In the genomic region with DNA sequence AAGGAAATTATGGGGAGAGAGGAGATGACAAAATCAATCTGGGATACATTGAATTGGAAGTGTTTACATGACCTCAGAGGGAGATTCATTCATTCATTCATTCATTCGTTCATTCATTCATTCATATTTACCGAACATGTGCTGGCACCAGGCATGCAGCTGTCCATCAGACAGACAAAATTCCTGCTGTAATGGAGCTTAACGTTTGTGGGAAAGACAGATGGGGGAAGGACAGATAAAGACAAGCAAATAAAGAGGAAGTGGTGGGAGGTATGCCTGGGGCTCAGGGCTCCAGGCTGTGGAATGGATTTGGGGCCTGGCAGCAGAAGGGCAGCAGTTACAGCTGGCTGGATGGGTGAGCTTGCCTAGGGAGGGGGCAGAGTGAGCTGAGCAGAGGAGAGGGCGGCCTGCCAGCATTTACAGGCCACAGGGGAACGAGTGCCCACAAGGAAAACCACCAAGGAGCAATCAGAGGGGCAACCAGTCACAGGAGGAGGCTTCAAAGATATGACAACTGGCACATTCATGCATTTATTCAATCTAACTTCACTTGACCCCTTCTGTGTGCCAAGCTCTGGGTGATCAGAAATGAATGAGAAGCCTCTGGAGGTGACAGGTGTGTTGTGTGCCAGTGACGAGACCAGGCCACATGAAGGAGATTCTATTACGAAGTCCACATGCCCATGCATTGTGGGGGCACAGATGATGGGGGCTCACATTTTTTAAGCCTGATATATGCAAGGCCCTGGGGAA, we compare ENCODE assay signal across 13 cellular contexts. TPM values are rescaled to one million over a fixed set of nuclear protein-coding genes. Genes with fewer than 3 reads are reported as not detected.
DNase-seq lines count a peak whose midpoint lies in the region; ATAC-seq and TF ChIP-seq lines count a peak whose summit lies in the region.
"Had no signal": no experiment of that assay in that cellular context is flagged by ENCODE, and none has a peak within 500 bp of the region (broad histone marks: within the 10 kb centered on the region; RNA-seq: fewer than 3 reads in every experiment).

No MANE protein-coding gene starts in this region.

- H3K4me1 ChIP-seq in DND-41 (ENCODE audit: insufficient read depth, low read length) = peaks cover 16% of the 10 kb centered on the region
- H3K4me1 ChIP-seq in upper lobe of right lung = peaks cover 5% of the 10 kb centered on the region
- no peaks in the 10 kb centered on the region for H3K4me1 ChIP-seq in colonic mucosa

- H3K79me2 ChIP-seq in DND-41 (ENCODE audit: insufficient read depth, low read length) = no peaks in the 10 kb centered on the region

- H3K27ac ChIP-seq in DND-41 (ENCODE audit: low read length) (no peak overlapping the region), RWPE1 (peak overlapping the region; percentile 33), upper lobe of right lung (no peak overlapping the region), colonic mucosa (no peak overlapping the region)
- H3K27ac ChIP-seq: HL-60 had no signal

- H3K4me3 ChIP-seq in DND-41 (ENCODE audit: low read depth in 1 of 2, low read length in 2 of 2) = no peak overlapping the region
- no peak overlapping the region for H3K4me3 ChIP-seq in upper lobe of right lung
- no peak overlapping the region for H3K4me3 ChIP-seq in colonic mucosa

- TF ChIP-seq CTCF in DND-41 (IDR thresholded peaks at IDR 0.05; ENCODE audit: borderline replicate concordance, extremely low read depth, low read length, poor library complexity, severe bottlenecking) (no peak), RWPE1 (conservative IDR thresholded peaks at IDR 0.05; ENCODE audit: low read depth) (no peak), upper lobe of right lung (IDR thresholded peaks at IDR 0.05) (no peak), colonic mucosa (IDR thresholded peaks at IDR 0.05) (no peak)

- no peak overlapping the region for H2AFZ ChIP-seq in DND-41 (ENCODE audit: low read depth, low read length)

- in situ Hi-C loops in KBM-7 (cut with MboI; ENCODE audit: low pct_unique_long_range_greater_than_20kb, low sequenced_read_pairs) = no loop called here

- POLR2A ChIA-PET in RWPE1 (lab: Yijun Ruan, JAX; ENCODE audit: low non-redundant PET) = interaction anchor here (0.5 to 1.2 kb wide), 2 partner anchors 73 to 107 kb away, joined by 3 to 4 read pairs; no protein-coding TSS in a partner anchor

- H3K4me2 ChIP-seq in DND-41 (ENCODE audit: insufficient read depth, low read length) = no peak overlapping the region

- CTCF ChIA-PET in RWPE1 (lab: Yijun Ruan, JAX) = interaction anchor here (0.6 to 3.7 kb wide), 13 partner anchors 9 to 165 kb away, joined by 3 to 58 read pairs (median 4); no protein-coding TSS in a partner anchor

- intact Hi-C loops in upper lobe of right lung (cut with DNase I) = no loop called here
- intact Hi-C loops in colonic mucosa (cut with DNase I) = loop anchor here (2.0 kb wide), 1 partner anchor 163 kb away; a partner anchor contains a TSS

- no peaks in the 10 kb centered on the region for H4K20me1 ChIP-seq in DND-41 (ENCODE audit: insufficient read depth, low read length)

- DNase-seq in DND-41 (peak; percentile 30), KBM-7 (peak; percentile 83), RWPE1 (ENCODE audit: low spot score) (no peak), kidney glomerular epithelial cell (lab: John Stamatoyannopoulos, UW) (peak; percentile 81), DMS53 (lab: John Stamatoyannopoulos, UW) (no peak), upper lobe of right lung (no peak), colonic mucosa (no peak)
- DNase-seq: activated CD4-positive, alpha-beta T cell treated with anti-CD3 and anti-CD28 coated beads for 4 hours; activated effector memory CD4-positive, alpha-beta T cell treated with anti-CD3 and anti-CD28 coated beads, Interleukin-2, amount 50 U/mL, for 16 hours; naive B cell; NCI-H2029; stimulated activated CD8-positive, alpha-beta memory T cell treated with anti-CD3 and anti-CD28 coated beads, Interleukin-4, amount 100 ng/mL, for 48 hours had no signal

- H3K9me3 ChIP-seq in DND-41 (ENCODE audit: insufficient read depth, low read length, severe bottlenecking) (no peaks in the 10 kb centered on the region), upper lobe of right lung (no peaks in the 10 kb centered on the region), colonic mucosa (no peaks in the 10 kb centered on the region)

- ATAC-seq in DND-41 (ENCODE audit: insufficient read depth, low read depth) = 0 out of 3 replicates have a peak, but pooled peaks have one; percentile 26
- ATAC-seq in upper lobe of right lung = no peak

- H3K27me3 ChIP-seq in DND-41 (ENCODE audit: insufficient read depth, low read length, poor library complexity) (no peaks in the 10 kb centered on the region), upper lobe of right lung (no peaks in the 10 kb centered on the region), colonic mucosa (no peaks in the 10 kb centered on the region)

- H3K36me3 ChIP-seq in DND-41 (ENCODE audit: insufficient read depth, low read length) = no peaks in the 10 kb centered on the region
- no peaks in the 10 kb centered on the region for H3K36me3 ChIP-seq in upper lobe of right lung
- H3K36me3 ChIP-seq in colonic mucosa = no peaks in the 10 kb centered on the region

- H3K9ac ChIP-seq in DND-41 (ENCODE audit: low read depth, low read length) (no peak overlapping the region), colonic mucosa (ENCODE audit: low read depth in 2 of 2, low read length in 2 of 2) (no peak overlapping the region)

RNA-seq across cellular contexts. Expression of a gene that starts 48.4 kb away (rescaled TPM):
- total RNA-seq in upper lobe of right lung = 73.8 TPM
- 100 to 1,000 TPM; 107 to 165 TPM for total RNA-seq in colonic mucosa

Comparison
In these comparisons a context has a peak if more than half of its experiments do, and no peak if none do; other contexts are left out.
1. DNase-seq: peak in DND-41 (single experiment), KBM-7 (single experiment) and kidney glomerular epithelial cell (single experiment); none in RWPE1 (single experiment), DMS53 (single experiment), upper lobe of right lung (single experiment) and colonic mucosa (single experiment).